In genomic region chr11:31977343-31977742, GRCh38 we compare ENCODE assay signal across 7 cellular contexts.
"Had no signal": no experiment of that assay in that cellular context is flagged by ENCODE, and none has a peak within 500 bp of the region (broad histone marks: within the 10 kb centered on the region; RNA-seq: fewer than 3 reads in every experiment).

No MANE protein-coding gene starts in this region.

- H3K4me3 ChIP-seq: GM23338, K562 had no signal

- DNase-seq: H9, HCEC 1CT, IMR-90, KG1 had no signal

- H3K4me2 ChIP-seq: GM23338 had no signal

- FAIRE-seq: HepG2, K562 had no signal
